10 cellular contexts compared by ENCODE assay signal in genomic region chr3:69700949-69701348, GRCh38.
"Had no signal": no experiment of that assay in that cellular context is flagged by ENCODE, and none has a peak within 500 bp of the region (broad histone marks: within the 10 kb centered on the region; RNA-seq: fewer than 3 reads in every experiment).

No MANE protein-coding gene starts in this region.

- H3K9ac ChIP-seq: GM23248 had no signal

- DNase-seq: GM23248, GOT3, H7, H9, HCEC 1CT, HFFc6 had no signal

- H2AFZ ChIP-seq: GM23248 had no signal

- H3K36me3 ChIP-seq: HAP-1 had no signal

- ATAC-seq: HCT116 had no signal

- H3K4me3 Mint-ChIP-seq: H9, HFFc6 had no signal

- H3K4me1 Mint-ChIP-seq: H9 had no signal

- H3K27ac ChIP-seq: GM23248 had no signal

- H3K4me3 ChIP-seq: GM23248, HAP-1 had no signal

- FAIRE-seq: H1, H54 had no signal

- H3K9me3 ChIP-seq: HAP-1 had no signal

- H3K27ac Mint-ChIP-seq: H9, HFFc6 had no signal
